8 cellular contexts compared by ENCODE assay signal in the genomic region with DNA sequence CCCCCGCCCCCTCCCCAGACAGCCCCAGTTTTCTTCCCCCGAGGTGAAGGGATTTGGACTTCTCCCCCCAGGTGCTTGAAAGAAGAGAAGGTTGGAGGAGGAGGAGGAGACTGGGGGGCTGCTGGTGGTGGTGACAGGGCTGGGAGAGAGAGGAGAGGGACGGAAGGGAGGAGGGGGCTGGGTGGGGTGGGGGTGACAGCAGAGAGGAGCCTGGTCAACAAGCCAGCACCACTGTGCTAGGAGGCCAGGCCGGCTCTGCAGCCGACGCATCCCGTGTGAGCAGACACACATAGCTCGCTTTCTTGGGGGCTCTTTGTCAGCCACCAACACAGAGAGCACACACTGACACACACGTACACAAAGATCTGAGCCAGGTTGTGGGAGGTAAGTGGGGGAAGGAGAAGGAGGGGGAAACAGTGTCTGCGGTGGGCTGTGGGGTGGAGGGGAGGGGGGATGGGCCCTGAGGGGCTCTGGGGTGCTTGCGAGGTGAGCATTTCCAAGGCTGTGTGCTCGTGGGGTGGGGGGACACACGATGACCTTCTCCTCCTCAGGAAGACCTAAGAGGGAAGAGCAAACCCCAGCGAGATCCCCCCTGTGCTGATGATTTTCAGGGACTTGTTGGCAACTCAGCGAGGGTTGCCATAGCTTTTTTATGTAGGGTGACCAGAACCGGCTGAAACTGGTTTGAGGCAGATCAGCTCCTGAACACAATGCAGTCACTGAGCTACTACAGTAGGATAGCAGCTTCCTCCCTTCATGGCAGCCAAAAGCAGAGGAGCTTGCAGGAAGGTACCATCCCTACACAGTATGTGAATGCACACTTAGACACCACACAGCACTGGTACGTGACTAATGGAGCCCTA. TPM values are rescaled to one million over a fixed set of nuclear protein-coding genes. Genes with fewer than 3 reads are reported as not detected.
DNase-seq lines count a peak whose midpoint lies in the region; TF ChIP-seq lines count a peak whose summit lies in the region.

A gene with protein sequence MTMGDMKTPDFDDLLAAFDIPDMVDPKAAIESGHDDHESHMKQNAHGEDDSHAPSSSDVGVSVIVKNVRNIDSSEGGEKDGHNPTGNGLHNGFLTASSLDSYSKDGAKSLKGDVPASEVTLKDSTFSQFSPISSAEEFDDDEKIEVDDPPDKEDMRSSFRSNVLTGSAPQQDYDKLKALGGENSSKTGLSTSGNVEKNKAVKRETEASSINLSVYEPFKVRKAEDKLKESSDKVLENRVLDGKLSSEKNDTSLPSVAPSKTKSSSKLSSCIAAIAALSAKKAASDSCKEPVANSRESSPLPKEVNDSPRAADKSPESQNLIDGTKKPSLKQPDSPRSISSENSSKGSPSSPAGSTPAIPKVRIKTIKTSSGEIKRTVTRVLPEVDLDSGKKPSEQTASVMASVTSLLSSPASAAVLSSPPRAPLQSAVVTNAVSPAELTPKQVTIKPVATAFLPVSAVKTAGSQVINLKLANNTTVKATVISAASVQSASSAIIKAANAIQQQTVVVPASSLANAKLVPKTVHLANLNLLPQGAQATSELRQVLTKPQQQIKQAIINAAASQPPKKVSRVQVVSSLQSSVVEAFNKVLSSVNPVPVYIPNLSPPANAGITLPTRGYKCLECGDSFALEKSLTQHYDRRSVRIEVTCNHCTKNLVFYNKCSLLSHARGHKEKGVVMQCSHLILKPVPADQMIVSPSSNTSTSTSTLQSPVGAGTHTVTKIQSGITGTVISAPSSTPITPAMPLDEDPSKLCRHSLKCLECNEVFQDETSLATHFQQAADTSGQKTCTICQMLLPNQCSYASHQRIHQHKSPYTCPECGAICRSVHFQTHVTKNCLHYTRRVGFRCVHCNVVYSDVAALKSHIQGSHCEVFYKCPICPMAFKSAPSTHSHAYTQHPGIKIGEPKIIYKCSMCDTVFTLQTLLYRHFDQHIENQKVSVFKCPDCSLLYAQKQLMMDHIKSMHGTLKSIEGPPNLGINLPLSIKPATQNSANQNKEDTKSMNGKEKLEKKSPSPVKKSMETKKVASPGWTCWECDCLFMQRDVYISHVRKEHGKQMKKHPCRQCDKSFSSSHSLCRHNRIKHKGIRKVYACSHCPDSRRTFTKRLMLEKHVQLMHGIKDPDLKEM (N-terminal part only) (plus strand): TSS at position 732 of the 863 bp plus-strand sequence. CDS start 53,411 bp downstream, outside the sequence.

- H3K36me3 Mint-ChIP-seq in Caco-2 (ENCODE audit: insufficient read depth, unreplicated experiment): peaks cover 28% of the 10 kb centered on the region
- peaks cover 14% of the 10 kb centered on the region for H3K36me3 Mint-ChIP-seq in mesothelial cell of epicardium

- H3K4me3 Mint-ChIP-seq in Caco-2 (ENCODE audit: unreplicated experiment) (peak within 1 kb of the TSS; percentile 67), mesothelial cell of epicardium (peak within 1 kb of the TSS; percentile 68)

- intact Hi-C loops in Caco-2 (cut with micrococcal nuclease; ENCODE audit: unreplicated experiment): loop anchor here (5.0 kb wide), 1 partner anchor 77 kb away; no protein-coding TSS in a partner anchor

- peak within 1 kb of the TSS; percentile 96 for H3K9ac ChIP-seq in SK-N-MC (ENCODE audit: insufficient read length)

- H3K27me3 Mint-ChIP-seq in Caco-2 (ENCODE audit: insufficient read depth, unreplicated experiment) (no peaks in the 10 kb centered on the region), mesothelial cell of epicardium (ENCODE audit: low read depth) (no peaks in the 10 kb centered on the region)

- no peak for TF ChIP-seq CTCF in Caco-2 (IDR thresholded peaks at IDR 0.05; ENCODE audit: insufficient read depth in 1 of 2, low read depth in 1 of 2, low read length in 1 of 2, severe bottlenecking in 1 of 2, unreplicated experiment in 1 of 2)
- TF ChIP-seq CTCF in LNCaP clone FGC (IDR thresholded peaks at IDR 0.05; ENCODE audit: control insufficient read depth, extremely low read depth, insufficient read depth): no peak
- TF ChIP-seq CTCF in mesothelial cell of epicardium (IDR thresholded peaks at IDR 0.05; ENCODE audit: unreplicated experiment): no peak
- TF ChIP-seq CTCF in tibial nerve (IDR thresholded peaks at IDR 0.05): no peak

- peak within 1 kb of the TSS; percentile 95 for H3K27ac ChIP-seq in SK-N-MC
- peak within 1 kb of the TSS; percentile 91 for H3K27ac ChIP-seq in epithelial cell of prostate
- peak within 1 kb of the TSS; percentile 94 to 99 (median 98) for H3K27ac ChIP-seq in tibial nerve

- H3K4me1 ChIP-seq in Caco-2 (no peaks in the 10 kb centered on the region), tibial nerve (peaks cover 0 to 90% (median 48%) of the 10 kb centered on the region in 4 donors)

- no peaks in the 10 kb centered on the region for H3K36me3 ChIP-seq in Caco-2 (ENCODE audit: control insufficient read depth, insufficient read depth, low read length)
- H3K36me3 ChIP-seq in SK-N-MC (ENCODE audit: insufficient read depth, low read length): peaks cover 46% of the 10 kb centered on the region
- H3K36me3 ChIP-seq in tibial nerve: peaks cover 0 to 18% (median 0%) of the 10 kb centered on the region in 3 donors

- peak; percentile 11 to 42 for DNase-seq in Caco-2
- peak; percentile 41 for DNase-seq in LNCaP clone FGC (ENCODE audit: low read depth)
- DNase-seq in SK-N-MC (ENCODE audit: low read depth, low spot score): no peak
- DNase-seq in epithelial cell of prostate (ENCODE audit: low read depth, low spot score): no peak
- DNase-seq in mesothelial cell of epicardium (ENCODE audit: low spot score in 2 of 2, unreplicated experiment in 2 of 2): peak in 1 of 2 experiments; percentile 61
- DNase-seq in tibial nerve (ENCODE audit: low spot score in 2 of 2): peak in 1 of 2 donors; percentile 73
- DNase-seq in GM19238 (ENCODE audit: insufficient read length, low spot score): no peak
- DNase-seq in activated CD4-positive, CD25-positive, alpha-beta regulatory T cell treated with anti-CD3 and anti-CD28 coated beads, Interleukin-2, amount 50 U/mL, for 72 hours: no peak

- POLR2A ChIA-PET in Caco-2 (lab: Charles Lee): no interaction called here

- no TSS peak for BruUV-seq in Caco-2 (replicated peaks; lab: Mats Ljungman, UMichigan)

- no peaks in the 10 kb centered on the region for H3K9me3 ChIP-seq in Caco-2
- 0 out of 2 replicates have a peak, but pooled peaks cover 3% of the 10 kb centered on the region for H3K9me3 ChIP-seq in SK-N-MC (ENCODE audit: low read depth, low read length)
- no peaks in the 10 kb centered on the region for H3K9me3 ChIP-seq in tibial nerve

- H3K27ac Mint-ChIP-seq in Caco-2 (ENCODE audit: unreplicated experiment) (peak within 1 kb of the TSS; percentile 73), mesothelial cell of epicardium (peak within 1 kb of the TSS; percentile 99)

- peak; percentile 41 to 56 for TF ChIP-seq POLR2A in tibial nerve (IDR thresholded peaks at IDR 0.05)

- 5 to 17% methylated on average over 15 of the region's 17 CpGs for WGBS in tibial nerve, 2 donors

- H3K27me3 ChIP-seq in Caco-2 (replicated peaks; ENCODE audit: control insufficient read depth, insufficient read depth, low read length) (no peaks in the 10 kb centered on the region), tibial nerve (no peaks in the 10 kb centered on the region)

- peak in 1 of 2 donors; percentile 89 for TF ChIP-seq EP300 in tibial nerve (IDR thresholded peaks at IDR 0.05)

- H3K9me3 Mint-ChIP-seq in Caco-2 (ENCODE audit: unreplicated experiment) (no peaks in the 10 kb centered on the region), mesothelial cell of epicardium (no peaks in the 10 kb centered on the region)

- H3K4me1 Mint-ChIP-seq in Caco-2 (ENCODE audit: low read depth, unreplicated experiment): no peaks in the 10 kb centered on the region
- peaks cover 79% of the 10 kb centered on the region for H3K4me1 Mint-ChIP-seq in mesothelial cell of epicardium

- H3K4me3 ChIP-seq in Caco-2 (ENCODE audit: low read depth, low read length) (peak within 1 kb of the TSS; percentile 23), LNCaP clone FGC (ENCODE audit: low read depth, low read length) (peak within 1 kb of the TSS; percentile 35), SK-N-MC (peak within 1 kb of the TSS; percentile 78), tibial nerve (peak within 1 kb of the TSS; percentile 45 to 61 (median 50))

- CTCF ChIA-PET in Caco-2 (lab: Charles Lee): no interaction called here

RNA-seq across cellular contexts. Expression of the gene that starts here (rescaled TPM):
- 27.7 and 32.7 TPM in 2 replicates for total RNA-seq in Caco-2 (2022)
- total RNA-seq in mesothelial cell of epicardium: 178 to 188 TPM (median 182 TPM) in 3 replicates
- 100 to 1,000 TPM in 3 of 4 donors, 10 to 100 TPM in 1; 98.7 to 125 (median 113) TPM for total RNA-seq in tibial nerve

Comparison
In these comparisons a context has a peak if more than half of its experiments do, and no peak if none do; other contexts are left out.
1. DNase-seq: peak in Caco-2 (2 of 2) and LNCaP clone FGC (single experiment); none in SK-N-MC (single experiment), epithelial cell of prostate (single experiment), GM19238 (single experiment) and activated CD4-positive, CD25-positive, alpha-beta regulatory T cell treated with anti-CD3 and anti-CD28 coated beads, Interleukin-2, amount 50 U/mL, for 72 hours (single experiment).
2. H3K4me3 ChIP-seq: peak in every context shown above with its lines; median percentile 78 in SK-N-MC; 50 in tibial nerve; 35 in LNCaP clone FGC; 23 in Caco-2.
3. Peak in every context shown above with its lines, with median percentiles within 50 percentile points of each other: H3K27ac ChIP-seq.